ENCODE assay signal across 8 cellular contexts in the genomic region with DNA sequence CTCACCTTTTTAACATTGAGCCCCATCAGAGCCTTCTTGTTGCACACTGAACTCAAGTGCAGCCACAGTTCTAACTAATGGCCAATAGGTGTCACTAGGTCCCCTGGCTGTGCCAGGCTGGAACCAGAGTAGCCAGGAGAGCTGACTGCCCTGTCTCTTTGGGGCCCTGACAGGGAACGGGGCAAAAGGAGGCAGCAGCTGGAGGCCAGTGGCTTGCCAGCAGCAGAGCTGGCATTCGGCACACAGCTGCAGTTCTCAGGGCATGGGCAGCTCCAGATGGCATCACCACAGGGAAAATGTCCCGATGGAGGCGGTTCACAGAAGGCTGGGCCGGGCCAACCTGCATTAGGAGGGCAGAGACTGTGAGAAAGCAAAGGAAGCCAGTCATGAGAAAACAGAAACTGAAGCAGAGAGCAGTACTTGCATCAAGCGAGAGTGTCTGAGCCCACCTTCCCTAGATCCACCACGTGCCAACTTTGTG.
DNase-seq lines count a peak whose midpoint lies in the region; ATAC-seq and TF ChIP-seq lines count a peak whose summit lies in the region.

No MANE protein-coding gene starts in this region.

- H4K20me1 ChIP-seq in neural progenitor cell (ENCODE audit: low read depth) = no peaks in the 10 kb centered on the region

- H3K9ac ChIP-seq in NT2/D1 (ENCODE audit: insufficient read length, low read depth) (no peak overlapping the region), neural progenitor cell (no peak overlapping the region)

- H3F3A ChIP-seq in neural progenitor cell (ENCODE audit: low read depth) = no peaks in the 10 kb centered on the region

- H2AFZ ChIP-seq in neural progenitor cell (replicated peaks) = no peak overlapping the region

- H3K9me3 ChIP-seq in NT2/D1 (ENCODE audit: insufficient read depth, low read length) = 0 out of 2 replicates have a peak, but pooled peaks cover 4% of the 10 kb centered on the region
- no peaks in the 10 kb centered on the region for H3K9me3 ChIP-seq in neural progenitor cell (ENCODE audit: low read depth)

- no peaks in the 10 kb centered on the region for H3K36me3 Mint-ChIP-seq in neural progenitor cell

- H3K79me2 ChIP-seq in neural progenitor cell (ENCODE audit: low read depth) = no peaks in the 10 kb centered on the region

- H3K4me1 ChIP-seq in NT2/D1 (ENCODE audit: insufficient read depth, insufficient read length) (no peaks in the 10 kb centered on the region), neural progenitor cell (no peaks in the 10 kb centered on the region)

- H3K27me3 ChIP-seq in NT2/D1 (ENCODE audit: insufficient read depth, insufficient read length) = no peaks in the 10 kb centered on the region
- no peaks in the 10 kb centered on the region for H3K27me3 ChIP-seq in neural progenitor cell

- H3K4me1 Mint-ChIP-seq in neural progenitor cell = no peaks in the 10 kb centered on the region

- POLR2A ChIA-PET in GM10248 (lab: Yijun Ruan, JAX) = no interaction called here

- TF ChIP-seq CTCF in GM10248 (IDR thresholded peaks at IDR 0.05; ENCODE audit: control extremely low read depth, extremely low read depth, low read depth, missing control alignments) (peak; percentile 62), neural progenitor cell (IDR thresholded peaks at IDR 0.05) (peak; percentile 67)

- DNase-seq in A172 (ENCODE audit: low spot score) = peak; percentile 21
- DNase-seq in GM10248 (ENCODE audit: extremely low spot score) = peak; percentile 55
- peak; percentile 49 for DNase-seq in NT2/D1 (ENCODE audit: low read depth, low spot score)
- peak; percentile 40 to 62 for DNase-seq in dermis microvascular lymphatic vessel endothelial cell (ENCODE audit: low read depth in 2 of 2)
- DNase-seq in neural progenitor cell (ENCODE audit: low spot score) = peak; percentile 71
- DNase-seq in dedifferentiated amniotic fluid mesenchymal stem cell (ENCODE audit: extremely low spot score) = no peak
- no peak for DNase-seq in activated CD8-positive, alpha-beta memory T cell treated with anti-CD3 and anti-CD28 coated beads, Interleukin-2, amount 50 U/mL, for 4 hours

- no peak overlapping the region for H3K4me3 Mint-ChIP-seq in neural progenitor cell

- no peak overlapping the region for H3K4me2 ChIP-seq in neural progenitor cell

- H3K4me3 ChIP-seq in NT2/D1 (ENCODE audit: insufficient read length, low read depth) = no peak overlapping the region
- no peak overlapping the region for H3K4me3 ChIP-seq in neural progenitor cell

- H3K27ac ChIP-seq in neural progenitor cell = no peak overlapping the region

- peaks cover 2% of the 10 kb centered on the region for H3K27me3 Mint-ChIP-seq in neural progenitor cell (ENCODE audit: insufficient read depth, low read depth)

- peak; percentile 75 for ATAC-seq in HG02759 (IDR thresholded peaks at IDR 0.05; ENCODE audit: unreplicated experiment)

- H3K27ac Mint-ChIP-seq in neural progenitor cell = no peak overlapping the region

- H3K36me3 ChIP-seq in NT2/D1 (ENCODE audit: insufficient read depth, insufficient read length, low read length) (no peaks in the 10 kb centered on the region), neural progenitor cell (no peaks in the 10 kb centered on the region)

- no peaks in the 10 kb centered on the region for H3K9me3 Mint-ChIP-seq in neural progenitor cell

- CTCF ChIA-PET in GM10248 (lab: Yijun Ruan, JAX) = interaction anchor here (0.8 to 1.4 kb wide), 15 partner anchors 9 to 499 kb away, joined by 3 to 9 read pairs (median 4); no protein-coding TSS in a partner anchor

Comparison
In these comparisons a context has a peak if more than half of its experiments do, and no peak if none do; other contexts are left out.
1. DNase-seq: peak in A172 (single experiment), GM10248 (single experiment), NT2/D1 (single experiment), dermis microvascular lymphatic vessel endothelial cell (2 of 2) and neural progenitor cell (single experiment); none in dedifferentiated amniotic fluid mesenchymal stem cell (single experiment) and activated CD8-positive, alpha-beta memory T cell treated with anti-CD3 and anti-CD28 coated beads, Interleukin-2, amount 50 U/mL, for 4 hours (single experiment).